In genomic region chrX:141278306-141278705, GRCh38 we compare ENCODE assay signal across 10 cellular contexts. TPM values are rescaled to one million over a fixed set of nuclear protein-coding genes. Genes with fewer than 3 reads are reported as not detected.
DNase-seq lines count a peak whose midpoint lies in the region; ATAC-seq, FAIRE-seq and TF ChIP-seq lines count a peak whose summit lies in the region.
"Had no signal": no experiment of that assay in that cellular context is flagged by ENCODE, and none has a peak within 500 bp of the region (broad histone marks: within the 10 kb centered on the region; RNA-seq: fewer than 3 reads in every experiment).

No MANE protein-coding gene starts in this region.

- no peak for FAIRE-seq in HTR-8/SVneo (lab: Jason Lieb, UNC)
- FAIRE-seq in GM12892 (lab: Jason Lieb, UNC): no peak

- no peak for TF ChIP-seq POLR2A in GM12892 (IDR thresholded peaks at IDR 0.05; ENCODE audit: low read depth, low read length)

- DNase-seq in HTR-8/SVneo (ENCODE audit: insufficient read length, low spot score) (peak; percentile 0), kidney tubule cell (ENCODE audit: low spot score) (peak; percentile 40), GM12892 (ENCODE audit: insufficient read length) (no peak), Right ventricle myocardium inferior (ENCODE audit: missing footprints) (no peak)
- no peak for DNase-seq in stimulated activated CD8-positive, alpha-beta memory T cell treated with anti-CD3 and anti-CD28 coated beads, Interleukin-4, amount 100 ng/mL, for 48 hours
- DNase-seq: left cardiac atrium had no signal

- intact Hi-C loops in Right ventricle myocardium inferior (cut with DNase I): no loop called here

- ATAC-seq in GM19455 (IDR thresholded peaks at IDR 0.05; ENCODE audit: unreplicated experiment): no peak
- no peak for ATAC-seq in Right ventricle myocardium inferior

- TF ChIP-seq CTCF in GM12872 (IDR thresholded peaks at IDR 0.05; ENCODE audit: insufficient read depth, low read depth, low read length) (peak; percentile 38; the same call in 1 of the 3 replicates), WI38 (IDR thresholded peaks at IDR 0.05; ENCODE audit: low read depth, low read length) (peak; percentile 62)

- H3K4me3 ChIP-seq in WI38 (ENCODE audit: low read depth, low read length): no peak overlapping the region
- H3K4me3 ChIP-seq: SJSA1 had no signal

RNA-seq across cellular contexts. Expression of gene SPANXC, which starts 36.0 kb away (rescaled TPM):
- polyA plus RNA-seq in GM12892 (2012; ENCODE audit: missing spikeins): not detected
- total RNA-seq in Right ventricle myocardium inferior: not detected
- total RNA-seq: left cardiac atrium had no signal

Comparison
In these comparisons a context has a peak if more than half of its experiments do, and no peak if none do; other contexts are left out.
1. DNase-seq: peak in HTR-8/SVneo (single experiment) and kidney tubule cell (single experiment); none in GM12892 (single experiment), stimulated activated CD8-positive, alpha-beta memory T cell treated with anti-CD3 and anti-CD28 coated beads, Interleukin-4, amount 100 ng/mL, for 48 hours (single experiment) and Right ventricle myocardium inferior (single experiment).